25 cellular contexts compared by ENCODE assay signal in genomic region chr6:160430741-160431140, GRCh38.
DNase-seq lines count a peak whose midpoint lies in the region; ATAC-seq and TF ChIP-seq lines count a peak whose summit lies in the region.
"Had no signal": no experiment of that assay in that cellular context is flagged by ENCODE, and none has a peak within 500 bp of the region (broad histone marks: within the 10 kb centered on the region; RNA-seq: fewer than 3 reads in every experiment).

No MANE protein-coding gene starts in this region.

- H3K4me3 ChIP-seq in left ventricle myocardium inferior, result no peak overlapping the region
- H3K4me3 ChIP-seq in hepatocyte, result no peak overlapping the region
- H3K4me3 ChIP-seq in sigmoid colon, result no peak overlapping the region
- no peak overlapping the region for H3K4me3 ChIP-seq in uterus
- H3K4me3 ChIP-seq in Caco-2 (ENCODE audit: low read depth, low read length), result no peak overlapping the region
- H3K4me3 ChIP-seq: BLaER1 had no signal

- H4K20me1 ChIP-seq in hepatocyte (ENCODE audit: insufficient read depth, poor library complexity, severe bottlenecking), result no peaks in the 10 kb centered on the region
- H4K20me1 ChIP-seq: BLaER1 had no signal

- 57% methylated on average over 5 of the region's 5 CpGs for WGBS in hepatocyte (ENCODE audit: low lambda C conversion rate, missing lambda C conversion rate)
- WGBS in sigmoid colon, 2 donors, result 59 to 70% methylated on average over 5 of the region's 5 CpGs

- no TSS peak for BruUV-seq in Caco-2 (replicated peaks; lab: Mats Ljungman, UMichigan)

- H3K4me1 ChIP-seq in left ventricle myocardium inferior, result peaks cover 50% of the 10 kb centered on the region
- H3K4me1 ChIP-seq in hepatocyte (ENCODE audit: insufficient read depth), result peaks cover 8% of the 10 kb centered on the region
- H3K4me1 ChIP-seq in sigmoid colon, result peaks cover 0 to 55% (median 49%) of the 10 kb centered on the region in 4 donors
- H3K4me1 ChIP-seq in uterus, result peaks cover 5 to 13% of the 10 kb centered on the region in 2 donors
- no peaks in the 10 kb centered on the region for H3K4me1 ChIP-seq in Caco-2

- H2AFZ ChIP-seq in hepatocyte, result no peak overlapping the region

- H3K27me3 ChIP-seq in left ventricle myocardium inferior (ENCODE audit: low read depth), result no peaks in the 10 kb centered on the region
- no peaks in the 10 kb centered on the region for H3K27me3 ChIP-seq in hepatocyte
- H3K27me3 ChIP-seq in sigmoid colon, result no peaks in the 10 kb centered on the region
- H3K27me3 ChIP-seq in uterus, result no peaks in the 10 kb centered on the region
- H3K27me3 ChIP-seq in Caco-2 (replicated peaks; ENCODE audit: control insufficient read depth, insufficient read depth, low read length), result no peaks in the 10 kb centered on the region
- H3K27me3 ChIP-seq: BLaER1 had no signal

- peak in 1 of 4 donors; percentile 4 for TF ChIP-seq EP300 in sigmoid colon (IDR thresholded peaks at IDR 0.05)

- no peaks in the 10 kb centered on the region for H3K27me3 Mint-ChIP-seq in Caco-2 (ENCODE audit: insufficient read depth, unreplicated experiment)

- no peaks in the 10 kb centered on the region for H3K36me3 Mint-ChIP-seq in Caco-2 (ENCODE audit: insufficient read depth, unreplicated experiment)
- H3K36me3 Mint-ChIP-seq: naive thymus-derived CD4-positive, alpha-beta T cell had no signal

- H3K36me3 ChIP-seq in left ventricle myocardium inferior (no peaks in the 10 kb centered on the region), hepatocyte (replicated peaks; ENCODE audit: insufficient read depth, low read depth) (no peaks in the 10 kb centered on the region), sigmoid colon (no peaks in the 10 kb centered on the region), uterus (no peaks in the 10 kb centered on the region), Caco-2 (ENCODE audit: control insufficient read depth, insufficient read depth, low read length) (no peaks in the 10 kb centered on the region)
- H3K36me3 ChIP-seq: BLaER1 had no signal

- H3K4me2 ChIP-seq in hepatocyte, result peak overlapping the region; percentile 29
- H3K4me2 ChIP-seq: BLaER1 had no signal

- no peaks in the 10 kb centered on the region for H3K9me3 Mint-ChIP-seq in Caco-2 (ENCODE audit: unreplicated experiment)
- H3K9me3 Mint-ChIP-seq: activated B cell treated with CpG ODN at 0.5 μM for 24 hours; activated CD8-positive, alpha-beta T cell treated with anti-CD3 and anti-CD28 coated beads for 36 hours; naive thymus-derived CD4-positive, alpha-beta T cell; stimulated activated naive CD8-positive, alpha-beta T cell treated with anti-CD3 and anti-CD28 coated beads, Interleukin-15, amount 100 ng/mL, for 72 hours had no signal

- CTCF ChIA-PET in Caco-2 (lab: Charles Lee), result no interaction called here

- no peaks in the 10 kb centered on the region for H3K9me2 ChIP-seq in hepatocyte (replicated peaks; ENCODE audit: insufficient read depth)

- no peaks in the 10 kb centered on the region for H3K4me1 Mint-ChIP-seq in Caco-2 (ENCODE audit: low read depth, unreplicated experiment)
- H3K4me1 Mint-ChIP-seq: activated B cell treated with CpG ODN at 0.5 μM for 24 hours had no signal

- H3K27ac Mint-ChIP-seq in Caco-2 (ENCODE audit: unreplicated experiment), result no peak overlapping the region
- H3K27ac Mint-ChIP-seq: activated B cell treated with CpG ODN at 0.5 μM for 24 hours; activated CD8-positive, alpha-beta T cell treated with anti-CD3 and anti-CD28 coated beads for 36 hours; naive thymus-derived CD4-positive, alpha-beta T cell; stimulated activated naive CD8-positive, alpha-beta T cell treated with anti-CD3 and anti-CD28 coated beads, Interleukin-15, amount 100 ng/mL, for 72 hours had no signal

- no peak for TF ChIP-seq CTCF in left ventricle myocardium inferior (IDR thresholded peaks at IDR 0.05; ENCODE audit: borderline replicate concordance)
- no peak for TF ChIP-seq CTCF in hepatocyte (IDR thresholded peaks at IDR 0.05; ENCODE audit: poor library complexity)
- TF ChIP-seq CTCF in sigmoid colon (IDR thresholded peaks at IDR 0.05), result no peak
- no peak for TF ChIP-seq CTCF in uterus (IDR thresholded peaks at IDR 0.05)
- TF ChIP-seq CTCF in Caco-2 (IDR thresholded peaks at IDR 0.05; ENCODE audit: insufficient read depth in 1 of 2, low read depth in 1 of 2, low read length in 1 of 2, severe bottlenecking in 1 of 2, unreplicated experiment in 1 of 2), result no peak

- no peaks in the 10 kb centered on the region for H3K79me2 ChIP-seq in hepatocyte

- ATAC-seq in left cardiac atrium, result no peak
- no peak for ATAC-seq in HG03280 (IDR thresholded peaks at IDR 0.05; ENCODE audit: unreplicated experiment)
- ATAC-seq in GM19395 (IDR thresholded peaks at IDR 0.05; ENCODE audit: unreplicated experiment), result no peak
- ATAC-seq: activated CD8-positive, alpha-beta T cell treated with anti-CD3 and anti-CD28 coated beads for 36 hours; HCT116; naive thymus-derived CD4-positive, alpha-beta T cell; SK-N-SH treated with all-trans-retinoic acid at 6 μM for 48 hours; stimulated activated naive CD8-positive, alpha-beta T cell treated with anti-CD3 and anti-CD28 coated beads, Interleukin-15, amount 100 ng/mL, for 72 hours had no signal

- no peak for DNase-seq in left ventricle myocardium inferior
- DNase-seq in left cardiac atrium, result no peak
- DNase-seq in hepatocyte (ENCODE audit: low spot score), result peak; percentile 39
- DNase-seq in sigmoid colon, result peak; percentile 73
- peak; percentile 50 to 70 for DNase-seq in uterus
- DNase-seq in Caco-2, result no peak
- DNase-seq: activated B cell treated with CpG ODN at 0.5 μM for 24 hours; activated CD8-positive, alpha-beta T cell treated with anti-CD3 and anti-CD28 coated beads for 36 hours; activated naive CD4-positive, alpha-beta T cell; activated T-cell treated with anti-CD3 and anti-CD28 coated beads, Interleukin-2, amount 50 U/mL, for 1 hour; Calu3; effector CD8-positive, alpha-beta T cell; mammary epithelial cell; naive thymus-derived CD4-positive, alpha-beta T cell; NCI-H1105; NCI-H2107; NCI-H524; stimulated activated CD4-positive, alpha-beta T cell treated with anti-CD3 and anti-CD28 coated beads, Interleukin-4, amount 100 ng/mL, for 4 hours; stimulated activated naive CD8-positive, alpha-beta T cell treated with anti-CD3 and anti-CD28 coated beads, Interleukin-15, amount 100 ng/mL, for 72 hours; T1000 had no signal

- TF ChIP-seq POLR2A in sigmoid colon (IDR thresholded peaks at IDR 0.05) (no peak), uterus (IDR thresholded peaks at IDR 0.05) (no peak)

- H3K27ac ChIP-seq in left ventricle myocardium inferior (replicated peaks) (peak overlapping the region; percentile 81), hepatocyte (peak overlapping the region; percentile 82), sigmoid colon (peak overlapping the region; percentile 45 to 85 (median 74)), uterus (peak overlapping the region; percentile 66 to 84)
- H3K27ac ChIP-seq: BLaER1 had no signal

- no peak overlapping the region for H3K4me3 Mint-ChIP-seq in Caco-2 (ENCODE audit: unreplicated experiment)
- H3K4me3 Mint-ChIP-seq: activated B cell treated with CpG ODN at 0.5 μM for 24 hours; activated CD8-positive, alpha-beta T cell treated with anti-CD3 and anti-CD28 coated beads for 36 hours; naive thymus-derived CD4-positive, alpha-beta T cell; stimulated activated naive CD8-positive, alpha-beta T cell treated with anti-CD3 and anti-CD28 coated beads, Interleukin-15, amount 100 ng/mL, for 72 hours had no signal

- H3K9me3 ChIP-seq in left ventricle myocardium inferior (replicated peaks) (no peaks in the 10 kb centered on the region), hepatocyte (ENCODE audit: low read depth) (no peaks in the 10 kb centered on the region), sigmoid colon (no peaks in the 10 kb centered on the region), uterus (no peaks in the 10 kb centered on the region), Caco-2 (no peaks in the 10 kb centered on the region)
- H3K9me3 ChIP-seq: BLaER1 had no signal

- POLR2A ChIA-PET in Caco-2 (lab: Charles Lee), result no interaction called here

- intact Hi-C loops in left ventricle myocardium inferior (cut with micrococcal nuclease) (no loop called here), left cardiac atrium (cut with DNase I) (no loop called here), sigmoid colon (cut with DNase I) (loop anchor here (1.0 to 10.0 kb wide), 3 partner anchors 39 to 293 kb away; no protein-coding TSS in a partner anchor), uterus (cut with DNase I; ENCODE audit: low total_unique reads) (no loop called here), Caco-2 (cut with micrococcal nuclease; ENCODE audit: unreplicated experiment) (no loop called here)

Comparison
In these comparisons a context has a peak if more than half of its experiments do, and no peak if none do; other contexts are left out.
1. DNase-seq: peak in hepatocyte (single experiment), sigmoid colon (single experiment) and uterus (2 of 2); none in left ventricle myocardium inferior (single experiment), left cardiac atrium (single experiment) and Caco-2 (0 of 2).
2. Peak in every context shown above with its lines, with median percentiles within 50 percentile points of each other: H3K27ac ChIP-seq.